Comparison of ENCODE assay signal across 1 cellular context in the genomic region with DNA sequence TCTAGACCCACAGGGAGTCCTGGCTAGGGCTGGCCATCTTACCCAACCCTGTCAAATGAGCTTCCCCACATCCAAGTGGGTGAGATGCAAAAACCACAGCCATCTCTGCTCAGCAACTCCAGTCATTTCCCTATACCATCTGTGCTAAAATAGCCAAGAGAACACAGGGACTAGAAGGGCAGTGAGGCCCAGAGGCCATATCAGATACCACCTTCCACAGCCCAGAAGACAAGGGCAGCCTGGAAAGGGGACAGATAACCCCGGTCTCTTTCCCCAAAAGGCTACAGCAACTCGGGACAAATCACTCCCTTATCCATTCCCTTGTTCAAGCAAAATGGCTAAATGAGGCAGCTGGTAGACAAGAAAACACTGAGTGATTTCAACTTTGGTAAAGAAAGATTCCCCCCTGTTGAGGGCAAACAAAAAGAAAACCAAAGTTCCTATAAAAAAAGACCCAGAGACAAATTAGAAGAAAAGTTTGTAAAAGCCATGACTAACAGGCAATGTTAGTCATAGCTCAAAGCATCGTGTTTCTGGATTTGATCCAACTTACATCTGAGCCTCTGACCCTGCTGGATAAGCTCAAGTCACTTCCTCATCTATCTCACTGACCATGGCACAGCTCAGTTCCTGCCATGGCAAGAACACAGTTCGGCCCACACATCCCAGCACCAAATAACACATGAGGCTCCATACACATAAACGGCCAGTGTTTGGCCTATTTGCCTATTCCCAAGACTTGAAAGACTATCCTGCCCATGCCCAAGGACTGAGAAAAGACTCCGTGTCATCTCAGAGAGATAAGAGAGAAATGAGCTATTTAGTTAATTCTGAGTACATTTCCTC.
TF ChIP-seq lines count a peak whose summit lies in the region.

No MANE protein-coding gene starts in this region.

TF ChIP-seq in SK-N-SH treated with all-trans-retinoic acid at 6 μM for 48 hours, 23 proteins besides CTCF, POLR2A, EP300 and RAD21 (continued from another document):
- TF ChIP-seq, protein P1, sequence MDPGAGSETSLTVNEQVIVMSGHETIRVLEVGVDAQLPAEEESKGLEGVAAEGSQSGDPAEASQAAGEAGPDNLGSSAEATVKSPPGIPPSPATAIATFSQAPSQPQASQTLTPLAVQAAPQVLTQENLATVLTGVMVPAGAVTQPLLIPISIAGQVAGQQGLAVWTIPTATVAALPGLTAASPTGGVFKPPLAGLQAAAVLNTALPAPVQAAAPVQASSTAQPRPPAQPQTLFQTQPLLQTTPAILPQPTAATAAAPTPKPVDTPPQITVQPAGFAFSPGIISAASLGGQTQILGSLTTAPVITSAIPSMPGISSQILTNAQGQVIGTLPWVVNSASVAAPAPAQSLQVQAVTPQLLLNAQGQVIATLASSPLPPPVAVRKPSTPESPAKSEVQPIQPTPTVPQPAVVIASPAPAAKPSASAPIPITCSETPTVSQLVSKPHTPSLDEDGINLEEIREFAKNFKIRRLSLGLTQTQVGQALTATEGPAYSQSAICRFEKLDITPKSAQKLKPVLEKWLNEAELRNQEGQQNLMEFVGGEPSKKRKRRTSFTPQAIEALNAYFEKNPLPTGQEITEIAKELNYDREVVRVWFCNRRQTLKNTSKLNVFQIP (CRISPR knock-in tag; IDR thresholded peaks at IDR 0.05; ENCODE audit: borderline replicate concordance, low read depth): no peak
- no peak for TF ChIP-seq ZNF70 (CRISPR knock-in tag; IDR thresholded peaks at IDR 0.05)
- TF ChIP-seq ZNF565 (CRISPR knock-in tag; conservative IDR thresholded peaks at IDR 0.05; ENCODE audit: low read depth): no peak
- TF ChIP-seq ZC3H10 (CRISPR knock-in tag; IDR thresholded peaks at IDR 0.05): no peak
- no peak for TF ChIP-seq ZFP3 (CRISPR knock-in tag; IDR thresholded peaks at IDR 0.05)
- TF ChIP-seq, protein P2, sequence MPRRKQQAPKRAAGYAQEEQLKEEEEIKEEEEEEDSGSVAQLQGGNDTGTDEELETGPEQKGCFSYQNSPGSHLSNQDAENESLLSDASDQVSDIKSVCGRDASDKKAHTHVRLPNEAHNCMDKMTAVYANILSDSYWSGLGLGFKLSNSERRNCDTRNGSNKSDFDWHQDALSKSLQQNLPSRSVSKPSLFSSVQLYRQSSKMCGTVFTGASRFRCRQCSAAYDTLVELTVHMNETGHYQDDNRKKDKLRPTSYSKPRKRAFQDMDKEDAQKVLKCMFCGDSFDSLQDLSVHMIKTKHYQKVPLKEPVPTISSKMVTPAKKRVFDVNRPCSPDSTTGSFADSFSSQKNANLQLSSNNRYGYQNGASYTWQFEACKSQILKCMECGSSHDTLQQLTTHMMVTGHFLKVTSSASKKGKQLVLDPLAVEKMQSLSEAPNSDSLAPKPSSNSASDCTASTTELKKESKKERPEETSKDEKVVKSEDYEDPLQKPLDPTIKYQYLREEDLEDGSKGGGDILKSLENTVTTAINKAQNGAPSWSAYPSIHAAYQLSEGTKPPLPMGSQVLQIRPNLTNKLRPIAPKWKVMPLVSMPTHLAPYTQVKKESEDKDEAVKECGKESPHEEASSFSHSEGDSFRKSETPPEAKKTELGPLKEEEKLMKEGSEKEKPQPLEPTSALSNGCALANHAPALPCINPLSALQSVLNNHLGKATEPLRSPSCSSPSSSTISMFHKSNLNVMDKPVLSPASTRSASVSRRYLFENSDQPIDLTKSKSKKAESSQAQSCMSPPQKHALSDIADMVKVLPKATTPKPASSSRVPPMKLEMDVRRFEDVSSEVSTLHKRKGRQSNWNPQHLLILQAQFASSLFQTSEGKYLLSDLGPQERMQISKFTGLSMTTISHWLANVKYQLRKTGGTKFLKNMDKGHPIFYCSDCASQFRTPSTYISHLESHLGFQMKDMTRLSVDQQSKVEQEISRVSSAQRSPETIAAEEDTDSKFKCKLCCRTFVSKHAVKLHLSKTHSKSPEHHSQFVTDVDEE (CRISPR knock-in tag; IDR thresholded peaks at IDR 0.05): no peak
- no peak for TF ChIP-seq ZNF8 (CRISPR knock-in tag; IDR thresholded peaks at IDR 0.05)
- TF ChIP-seq, protein P3, sequence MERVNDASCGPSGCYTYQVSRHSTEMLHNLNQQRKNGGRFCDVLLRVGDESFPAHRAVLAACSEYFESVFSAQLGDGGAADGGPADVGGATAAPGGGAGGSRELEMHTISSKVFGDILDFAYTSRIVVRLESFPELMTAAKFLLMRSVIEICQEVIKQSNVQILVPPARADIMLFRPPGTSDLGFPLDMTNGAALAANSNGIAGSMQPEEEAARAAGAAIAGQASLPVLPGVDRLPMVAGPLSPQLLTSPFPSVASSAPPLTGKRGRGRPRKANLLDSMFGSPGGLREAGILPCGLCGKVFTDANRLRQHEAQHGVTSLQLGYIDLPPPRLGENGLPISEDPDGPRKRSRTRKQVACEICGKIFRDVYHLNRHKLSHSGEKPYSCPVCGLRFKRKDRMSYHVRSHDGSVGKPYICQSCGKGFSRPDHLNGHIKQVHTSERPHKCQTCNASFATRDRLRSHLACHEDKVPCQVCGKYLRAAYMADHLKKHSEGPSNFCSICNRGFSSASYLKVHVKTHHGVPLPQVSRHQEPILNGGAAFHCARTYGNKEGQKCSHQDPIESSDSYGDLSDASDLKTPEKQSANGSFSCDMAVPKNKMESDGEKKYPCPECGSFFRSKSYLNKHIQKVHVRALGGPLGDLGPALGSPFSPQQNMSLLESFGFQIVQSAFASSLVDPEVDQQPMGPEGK (CRISPR knock-in tag; IDR thresholded peaks at IDR 0.05; ENCODE audit: borderline replicate concordance): no peak
- peak; percentile 48 for TF ChIP-seq TOX (CRISPR knock-in tag; IDR thresholded peaks at IDR 0.05; ENCODE audit: borderline replicate concordance)
- TF ChIP-seq ESRRG (CRISPR knock-in tag; IDR thresholded peaks at IDR 0.05): no peak
- TF ChIP-seq CSDC2 (CRISPR knock-in tag; IDR thresholded peaks at IDR 0.05): no peak
- no peak for TF ChIP-seq ZFP30 (CRISPR knock-in tag; IDR thresholded peaks at IDR 0.05)
